In the genomic region with DNA sequence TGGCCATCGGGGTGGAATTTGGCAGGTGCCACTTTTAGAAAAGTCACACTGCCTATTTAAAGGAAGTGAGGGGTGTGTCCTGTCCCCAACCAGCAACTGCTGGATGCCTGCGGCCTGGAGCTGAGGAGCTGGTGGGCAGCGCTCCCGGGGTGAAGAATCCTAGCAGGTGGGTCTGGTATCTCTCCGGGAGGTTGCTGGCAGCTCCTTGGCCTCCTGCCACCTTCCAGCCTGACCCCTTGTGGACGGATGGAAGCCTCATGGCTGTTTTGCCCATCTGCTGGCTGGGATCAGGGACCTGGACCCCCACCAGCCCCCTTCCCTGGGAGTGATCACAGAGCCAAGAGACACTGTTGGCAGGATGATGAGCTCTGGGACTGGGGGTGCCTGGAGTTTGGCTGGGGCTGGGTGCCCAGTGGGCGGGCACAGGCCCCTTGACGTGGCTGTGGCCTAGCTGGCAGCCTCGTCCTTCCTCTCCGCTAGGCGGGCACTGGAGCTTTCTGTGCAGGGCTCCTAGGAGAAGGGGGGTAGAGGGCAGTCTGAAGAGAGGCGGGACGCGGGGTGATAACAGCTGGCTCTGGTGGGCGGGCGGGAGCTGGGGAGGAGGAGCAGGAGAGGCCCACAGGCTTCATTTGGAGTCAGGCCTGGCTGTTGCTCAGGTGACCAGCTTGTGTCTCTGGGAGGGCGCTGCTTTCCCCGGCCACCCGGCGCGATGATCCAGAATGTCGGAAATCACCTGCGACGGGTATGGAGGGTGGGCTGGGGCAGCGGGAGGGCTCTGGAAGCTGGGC, we compare ENCODE assay signal across 8 cellular contexts. TPM values are rescaled to one million over a fixed set of nuclear protein-coding genes. Genes with fewer than 3 reads are reported as not detected.
DNase-seq lines count a peak whose midpoint lies in the region; ATAC-seq and TF ChIP-seq lines count a peak whose summit lies in the region.

Gene ACOT11 (plus strand): TSS at position 628 of the 788 bp plus-strand sequence. CDS start 82 bp downstream, at position 710.

- intact Hi-C loops in colonic mucosa (cut with DNase I), result no loop called here

- DNase-seq in DMS 273 (lab: John Stamatoyannopoulos, UW; ENCODE audit: unreplicated experiment) (peak; percentile 99), NCI-H2227 (lab: John Stamatoyannopoulos, UW; ENCODE audit: unreplicated experiment) (peak; percentile 93), colonic mucosa (peak; percentile 58), left lobe of liver (ENCODE audit: low spot score) (no peak), superior temporal gyrus (ENCODE audit: extremely low spot score) (peak; percentile 79), T-cell (no peak)

- TF ChIP-seq CTCF in colonic mucosa (IDR thresholded peaks at IDR 0.05), result no peak

- H3K27me3 ChIP-seq in colonic mucosa, result no peaks in the 10 kb centered on the region

- no peaks in the 10 kb centered on the region for H3K9me3 ChIP-seq in colonic mucosa

- ATAC-seq in left lobe of liver (peak; percentile 71), HG03108 (IDR thresholded peaks at IDR 0.05; ENCODE audit: unreplicated experiment) (no peak), GM19463 (IDR thresholded peaks at IDR 0.05; ENCODE audit: unreplicated experiment) (no peak), T-cell (replicated peaks in 1 of 4) (no peak)

- no peaks in the 10 kb centered on the region for H3K9me3 Mint-ChIP-seq in T-cell

- CTCF ChIA-PET in T-cell (lab: Charles Lee), result no interaction called here

- no peak within 1 kb of the TSS for H3K27ac Mint-ChIP-seq in T-cell

- POLR2A ChIA-PET in T-cell (lab: Charles Lee), result no interaction called here

- no peak within 1 kb of the TSS for H3K4me3 ChIP-seq in colonic mucosa

- no peak within 1 kb of the TSS for H3K4me3 Mint-ChIP-seq in T-cell

- H3K4me1 Mint-ChIP-seq in T-cell, result peaks cover 5 to 7% (median 6%) of the 10 kb centered on the region in 3 donors

- no peaks in the 10 kb centered on the region for H3K36me3 Mint-ChIP-seq in T-cell

- H3K27me3 Mint-ChIP-seq in T-cell, result peaks cover 0 to 1% of the 10 kb centered on the region in 2 donors

- H3K9ac ChIP-seq in colonic mucosa (ENCODE audit: low read depth in 2 of 2, low read length in 2 of 2), result peak within 1 kb of the TSS in 1 of 2 donors; percentile 24

- H3K36me3 ChIP-seq in colonic mucosa, result no peaks in the 10 kb centered on the region

- H3K27ac ChIP-seq in colonic mucosa, result no peak within 1 kb of the TSS

- no peaks in the 10 kb centered on the region for H3K4me1 ChIP-seq in colonic mucosa

RNA-seq across cellular contexts. Expression of gene ACOT11, which starts in this region (rescaled TPM):
- total RNA-seq in colonic mucosa (10 to 100 TPM; 43.3 to 82.5 TPM), left lobe of liver (1.5 TPM), T-cell (1 to 10 TPM in 2 of 5 donors, under 1 TPM in 3; 0.60 to 1.4 (median 0.93) TPM)

Comparison
In these comparisons a context has a peak if more than half of its experiments do, and no peak if none do; other contexts are left out.
1. RNA of gene ACOT11 (total RNA-seq): 43.3 to 82.5 TPM in colonic mucosa; 1.5 TPM in left lobe of liver (single experiment) and 0.60 to 1.4 TPM in T-cell; every median in the first group is over 10 times any median in the second.
2. DNase-seq: peak in DMS 273 (single experiment), NCI-H2227 (single experiment), colonic mucosa (single experiment) and superior temporal gyrus (single experiment); none in left lobe of liver (single experiment) and T-cell (0 of 34).